ENCODE assay signal across 14 cellular contexts in the genomic region with DNA sequence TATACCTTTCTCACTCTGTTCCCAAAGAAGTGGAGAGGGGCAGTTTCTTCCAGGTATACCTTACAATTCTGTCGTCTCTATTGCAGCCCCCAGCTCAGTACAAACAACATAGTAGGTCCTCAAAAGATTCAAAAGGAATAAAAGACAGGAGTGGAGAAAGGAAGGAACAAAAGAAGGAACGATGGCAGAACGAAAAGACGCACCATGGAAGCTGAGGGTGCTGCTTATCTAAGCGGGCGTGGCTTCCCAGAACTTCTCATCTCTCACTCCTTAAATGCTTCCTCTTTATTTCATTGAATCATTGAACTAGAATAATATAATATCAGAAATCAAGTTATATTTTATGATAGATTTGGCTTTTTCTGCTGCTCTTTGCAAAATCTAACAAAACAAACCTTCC.
"Had no signal": no experiment of that assay in that cellular context is flagged by ENCODE, and none has a peak within 500 bp of the region (broad histone marks: within the 10 kb centered on the region; RNA-seq: fewer than 3 reads in every experiment).

No MANE protein-coding gene starts in this region.

- H3K9me3 ChIP-seq: gastrocnemius medialis, heart right ventricle, suprapubic skin had no signal

- H3K36me3 ChIP-seq: gastrocnemius medialis, heart right ventricle, suprapubic skin had no signal

- ATAC-seq: activated T-helper 17 cell treated with anti-CD3 and anti-CD28 coated beads, Interleukin-2, amount 50 U/mL, for 72 hours; gastrocnemius medialis; stimulated activated naive CD8-positive, alpha-beta T cell treated with anti-CD3 and anti-CD28 coated beads, Interleukin-15, Interleukin-2, amounts not matched to agents 100 U/mL and 50 U/mL, for 24 hours; WTC11 had no signal

- FAIRE-seq: astrocyte, colon, islet of Langerhans had no signal

- H3K4me3 ChIP-seq: gastrocnemius medialis, heart right ventricle, suprapubic skin had no signal

- H3K27ac Mint-ChIP-seq: activated naive CD4-positive, alpha-beta T cell treated with anti-CD3 and anti-CD28 coated beads for 36 hours; WTC11 had no signal

- DNase-seq: activated CD4-positive, alpha-beta T cell treated with anti-CD3 and anti-CD28 coated beads for 48 hours; activated CD8-positive, alpha-beta memory T cell treated with anti-CD3 and anti-CD28 coated beads for 24 hours; activated naive CD4-positive, alpha-beta T cell treated with anti-CD3 and anti-CD28 coated beads for 36 hours; gastrocnemius medialis; heart right ventricle; stimulated activated CD4-positive, alpha-beta T cell treated with anti-CD3 and anti-CD28 coated beads, Interleukin-12 subunit alpha, Interleukin-12 subunit beta, amount 100 ng/mL, for 4 hours; stimulated activated CD4-positive, alpha-beta T cell treated with anti-CD3 and anti-CD28 coated beads, Interleukin-2, amount 100 ng/mL, for 48 hours; stimulated activated naive CD8-positive, alpha-beta T cell treated with anti-CD3 and anti-CD28 coated beads, Interleukin-15, Interleukin-2, amounts not matched to agents 100 U/mL and 50 U/mL, for 24 hours had no signal

- H3K4me1 ChIP-seq: gastrocnemius medialis had no signal

- H3K4me3 Mint-ChIP-seq: activated naive CD4-positive, alpha-beta T cell treated with anti-CD3 and anti-CD28 coated beads for 36 hours; WTC11 had no signal

- H3K27me3 Mint-ChIP-seq: activated T-helper 17 cell treated with anti-CD3 and anti-CD28 coated beads, Interleukin-2, amount 50 U/mL, for 72 hours had no signal

- H3K27ac ChIP-seq: gastrocnemius medialis, suprapubic skin had no signal

- H3K9me3 Mint-ChIP-seq: activated naive CD4-positive, alpha-beta T cell treated with anti-CD3 and anti-CD28 coated beads for 36 hours; activated T-helper 17 cell treated with anti-CD3 and anti-CD28 coated beads, Interleukin-2, amount 50 U/mL, for 72 hours had no signal

- H3K27me3 ChIP-seq: gastrocnemius medialis, heart right ventricle, suprapubic skin had no signal
